In genomic region chr12:113965951-113966797, GRCh38 we compare ENCODE assay signal across 1 cellular context.
TF ChIP-seq lines count a peak whose summit lies in the region.

RBM19 (minus strand) TSS chr12:113966325; CDS start chr12:113966227, 98 bp downstream.

TF ChIP-seq in HEK293, 187 proteins besides CTCF, POLR2A, EP300 and RAD21 (continued from another document and continues in another):
- no peak for TF ChIP-seq PRDM2 (tag by site-specific recombination; IDR thresholded peaks at IDR 0.05; ENCODE audit: borderline replicate concordance)
- TF ChIP-seq ELK4 (IDR thresholded peaks at IDR 0.05; ENCODE audit: borderline replicate concordance, low read depth, low read length): peak; percentile 93
- no peak for TF ChIP-seq ZNF146 (tag by site-specific recombination; IDR thresholded peaks at IDR 0.05)
- peak; percentile 88 for TF ChIP-seq ZBTB17 (tag by site-specific recombination; IDR thresholded peaks at IDR 0.05)
- TF ChIP-seq ZBTB49 (tag by site-specific recombination; IDR thresholded peaks at IDR 0.05; ENCODE audit: low read depth): no peak
- no peak for TF ChIP-seq PATZ1 (tag by site-specific recombination; IDR thresholded peaks at IDR 0.05)
- TF ChIP-seq BCL11A (tag by site-specific recombination; IDR thresholded peaks at IDR 0.05; ENCODE audit: low read depth): 0 out of 2 replicates have a peak, but pooled peaks have one; percentile 64
- TF ChIP-seq ZNF341 (tag by site-specific recombination; IDR thresholded peaks at IDR 0.05; ENCODE audit: low read depth): no peak
- peak; percentile 61; the same call in 1 of the 2 replicates for TF ChIP-seq ZNF76 (tag by site-specific recombination; IDR thresholded peaks at IDR 0.05; ENCODE audit: borderline replicate concordance, low read depth)
- no peak for TF ChIP-seq ZNF621 (tag by site-specific recombination; IDR thresholded peaks at IDR 0.05)
- no peak for TF ChIP-seq ZBTB7A (tag by site-specific recombination; IDR thresholded peaks at IDR 0.05; ENCODE audit: low read depth)
- no peak for TF ChIP-seq ZNF777 (tag by site-specific recombination; IDR thresholded peaks at IDR 0.05; ENCODE audit: borderline replicate concordance)
- no peak for TF ChIP-seq ZNF544 (tag by site-specific recombination; IDR thresholded peaks at IDR 0.05)
- no peak for TF ChIP-seq ZNF548 (tag by site-specific recombination; IDR thresholded peaks at IDR 0.05)
- TF ChIP-seq INSM2 (tag by site-specific recombination; IDR thresholded peaks at IDR 0.05): no peak
- TF ChIP-seq ZNF266 (tag by site-specific recombination; IDR thresholded peaks at IDR 0.05; ENCODE audit: low read depth): no peak
- TF ChIP-seq ZNF274 (IDR thresholded peaks at IDR 0.05; ENCODE audit: low read length): no peak
- no peak for TF ChIP-seq ZNF274 (tag by site-specific recombination; IDR thresholded peaks at IDR 0.05; ENCODE audit: borderline replicate concordance)
- no peak for TF ChIP-seq ZNF610 (tag by site-specific recombination; IDR thresholded peaks at IDR 0.05; ENCODE audit: borderline replicate concordance)
- no peak for TF ChIP-seq ZNF513 (tag by site-specific recombination; IDR thresholded peaks at IDR 0.05)
- peak; percentile 39; the same call in 1 of the 2 replicates for TF ChIP-seq ZNF660 (tag by site-specific recombination; IDR thresholded peaks at IDR 0.05)
- TF ChIP-seq ZFP3 (tag by site-specific recombination; IDR thresholded peaks at IDR 0.05; ENCODE audit: low read depth): no peak
- no peak for TF ChIP-seq ZNF175 (tag by site-specific recombination; IDR thresholded peaks at IDR 0.05)
- TF ChIP-seq HOXD13 (CRISPR knock-in tag; IDR thresholded peaks at IDR 0.05; ENCODE audit: borderline replicate concordance): no peak
- TF ChIP-seq ZXDB (tag by site-specific recombination; IDR thresholded peaks at IDR 0.05): peak; percentile 88
- TF ChIP-seq ZNF488 (tag by site-specific recombination; IDR thresholded peaks at IDR 0.05): no peak
- TF ChIP-seq ZNF473 (tag by site-specific recombination; IDR thresholded peaks at IDR 0.05): no peak
- TF ChIP-seq ZNF843 (tag by site-specific recombination; IDR thresholded peaks at IDR 0.05): 0 out of 2 replicates have a peak, but pooled peaks have one; percentile 38
- no peak for TF ChIP-seq ZNF140 (tag by site-specific recombination; IDR thresholded peaks at IDR 0.05)
- no peak for TF ChIP-seq ZNF549 (tag by site-specific recombination; IDR thresholded peaks at IDR 0.05)
- peak; percentile 67; the same call in 1 of the 2 replicates for TF ChIP-seq ZBTB48 (tag by site-specific recombination; IDR thresholded peaks at IDR 0.05)
- no peak for TF ChIP-seq ZFHX2 (tag by site-specific recombination; conservative IDR thresholded peaks at IDR 0.05)
- no peak for TF ChIP-seq ZNF37A (tag by site-specific recombination; IDR thresholded peaks at IDR 0.05)
- peak; percentile 37; the same call in 1 of the 2 replicates for TF ChIP-seq ZBTB11 (tag by site-specific recombination; conservative IDR thresholded peaks at IDR 0.05; ENCODE audit: low read depth)
- TF ChIP-seq ZNF174 (tag by site-specific recombination; IDR thresholded peaks at IDR 0.05): no peak
- peak; percentile 65 for TF ChIP-seq ZNF335 (tag by site-specific recombination; conservative IDR thresholded peaks at IDR 0.05)
- TF ChIP-seq KLF8 (tag by site-specific recombination; IDR thresholded peaks at IDR 0.05): peak; percentile 81
- TF ChIP-seq PRDM6 (tag by site-specific recombination; IDR thresholded peaks at IDR 0.05): no peak
- no peak for TF ChIP-seq TCF7L2 (IDR thresholded peaks at IDR 0.05; ENCODE audit: borderline replicate concordance, low read depth, low read length)
- peak; percentile 87 for TF ChIP-seq SP2 (tag by site-specific recombination; IDR thresholded peaks at IDR 0.05)
